30 cellular contexts compared by ENCODE assay signal in the genomic region with DNA sequence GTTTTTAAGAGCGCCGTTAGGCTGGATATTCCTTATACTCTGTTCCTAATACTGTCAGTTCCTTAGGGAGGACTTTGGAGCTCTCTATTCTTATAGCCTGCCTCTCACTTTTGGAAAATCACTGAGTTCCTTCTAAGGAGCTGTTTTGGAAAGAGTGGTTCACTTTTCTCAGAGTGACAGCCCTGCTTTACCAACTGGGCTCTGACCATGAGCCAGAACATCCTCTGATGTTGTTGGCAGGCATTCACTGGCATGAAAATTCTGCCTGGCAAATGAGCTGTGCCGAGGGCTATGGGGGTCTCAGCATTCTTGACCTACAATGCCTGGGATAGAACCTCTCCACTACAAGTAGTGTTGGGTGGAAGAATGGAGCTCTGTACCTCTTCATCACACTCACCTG. TPM values are rescaled to one million over a fixed set of nuclear protein-coding genes. Genes with fewer than 3 reads are reported as not detected.
"Had no signal": no experiment of that assay in that cellular context is flagged by ENCODE, and none has a peak within 500 bp of the region (broad histone marks: within the 10 kb centered on the region; RNA-seq: fewer than 3 reads in every experiment).

No MANE protein-coding gene starts in this region.

- H3K9me3 ChIP-seq: colonic mucosa, esophagus muscularis mucosa, gastrocnemius medialis had no signal

- H3K4me1 ChIP-seq: colonic mucosa, esophagus muscularis mucosa, foreskin keratinocyte, gastrocnemius medialis had no signal

- H3K36me3 ChIP-seq: brain microvascular endothelial cell, colonic mucosa, esophagus muscularis mucosa, gastrocnemius medialis had no signal

- H3K4me3 ChIP-seq: colonic mucosa, esophagus muscularis mucosa, gastrocnemius medialis had no signal

- H3K27ac ChIP-seq: brain microvascular endothelial cell, colonic mucosa, esophagus muscularis mucosa, foreskin keratinocyte, gastrocnemius medialis, VCaP had no signal

- DNase-seq: activated CD4-positive, alpha-beta memory T cell treated with anti-CD3 and anti-CD28 coated beads, Interleukin-2, amount 10 ng/mL, durations not matched to agents 7 days and 5 days; activated CD4-positive, alpha-beta T cell treated with anti-CD3 and anti-CD28 coated beads for 1 hour; activated CD4-positive, alpha-beta T cell treated with anti-CD3 and anti-CD28 coated beads for 4 hours; activated CD4-positive, alpha-beta T cell treated with anti-CD3 and anti-CD28 coated beads, Interleukin-2, amount 10 ng/mL, durations not matched to agents 7 days and 5 days; activated CD4-positive, alpha-beta T cell treated with anti-CD3 and anti-CD28 coated beads, Interleukin-2, amount 50 U/mL, for 4 hours; activated CD8-positive, alpha-beta memory T cell treated with anti-CD3 and anti-CD28 coated beads, Interleukin-2, amount 50 U/mL, for 48 hours; activated gamma-delta T cell; activated naive CD4-positive, alpha-beta T cell; activated naive CD4-positive, alpha-beta T cell treated with anti-CD3 and anti-CD28 coated beads, Interleukin-2, amount 10 ng/mL, durations not matched to agents 7 days and 5 days; activated naive CD8-positive, alpha-beta T cell treated with anti-CD3 and anti-CD28 coated beads, Interleukin-2, amount 10 ng/mL, durations not matched to agents 7 days and 5 days; activated T-cell treated with anti-CD3 and anti-CD28 coated beads for 4 hours; activated T-cell treated with anti-CD3 and anti-CD28 coated beads, Interleukin-2, amount 50 U/mL, for 24 hours; activated T-cell treated with anti-CD3 and anti-CD28 coated beads, Interleukin-2, amount 50 U/mL, for 72 hours; brain microvascular endothelial cell; caudate nucleus; colonic mucosa; effector memory CD8-positive, alpha-beta T cell; erythroblast; foreskin keratinocyte; gastrocnemius medialis; glutamatergic neuron; T-helper 2 cell had no signal

- ATAC-seq: activated naive CD4-positive, alpha-beta T cell treated with anti-CD3 and anti-CD28 coated beads, Interleukin-2, amount 50 U/mL, for 72 hours; activated T-cell treated with anti-CD3 and anti-CD28 coated beads, Interleukin-2, amount 50 U/mL, for 72 hours; effector memory CD8-positive, alpha-beta T cell; foreskin keratinocyte; gastrocnemius medialis; WTC11 had no signal

- H3K27me3 ChIP-seq: brain microvascular endothelial cell, colonic mucosa, esophagus muscularis mucosa, gastrocnemius medialis had no signal

RNA-seq across cellular contexts. Expression of a gene that starts 14.9 kb away (rescaled TPM):
- total RNA-seq: activated CD4-positive, alpha-beta memory T cell treated with anti-CD3 and anti-CD28 coated beads, Interleukin-2, amount 10 ng/mL, durations not matched to agents 7 days and 5 days; activated CD4-positive, alpha-beta T cell treated with anti-CD3 and anti-CD28 coated beads, Interleukin-2, amount 10 ng/mL, durations not matched to agents 7 days and 5 days; activated naive CD4-positive, alpha-beta T cell treated with anti-CD3 and anti-CD28 coated beads, Interleukin-2, amount 50 U/mL, for 72 hours; activated naive CD8-positive, alpha-beta T cell treated with anti-CD3 and anti-CD28 coated beads, Interleukin-2, amount 10 ng/mL, durations not matched to agents 7 days and 5 days; activated T-cell treated with anti-CD3 and anti-CD28 coated beads, Interleukin-2, amount 50 U/mL, for 72 hours; astrocyte; chondrocyte; dermis microvascular lymphatic vessel endothelial cell; esophagus muscularis mucosa; foreskin keratinocyte; gastrocnemius medialis; T-helper 1 cell treated with Interleukin-12 subunit alpha and Interleukin-12 subunit beta and Interleukin-4 antibody, amounts not matched to agents 30 ng/mL and 1 ng/mL, for 36 hours had no signal

RNA-seq across cellular contexts. Expression of a gene that starts 17.2 kb away (rescaled TPM):
- total RNA-seq: activated CD4-positive, alpha-beta memory T cell treated with anti-CD3 and anti-CD28 coated beads, Interleukin-2, amount 10 ng/mL, durations not matched to agents 7 days and 5 days; activated CD4-positive, alpha-beta T cell treated with anti-CD3 and anti-CD28 coated beads, Interleukin-2, amount 10 ng/mL, durations not matched to agents 7 days and 5 days; activated naive CD4-positive, alpha-beta T cell treated with anti-CD3 and anti-CD28 coated beads, Interleukin-2, amount 50 U/mL, for 72 hours; activated naive CD8-positive, alpha-beta T cell treated with anti-CD3 and anti-CD28 coated beads, Interleukin-2, amount 10 ng/mL, durations not matched to agents 7 days and 5 days; activated T-cell treated with anti-CD3 and anti-CD28 coated beads, Interleukin-2, amount 50 U/mL, for 72 hours; astrocyte; chondrocyte; dermis microvascular lymphatic vessel endothelial cell; T-helper 1 cell treated with Interleukin-12 subunit alpha and Interleukin-12 subunit beta and Interleukin-4 antibody, amounts not matched to agents 30 ng/mL and 1 ng/mL, for 36 hours; WTC11 had no signal

RNA-seq across cellular contexts. Expression of a gene that starts 29.2 kb away (rescaled TPM):
- total RNA-seq: activated CD4-positive, alpha-beta memory T cell treated with anti-CD3 and anti-CD28 coated beads, Interleukin-2, amount 10 ng/mL, durations not matched to agents 7 days and 5 days; activated CD4-positive, alpha-beta T cell treated with anti-CD3 and anti-CD28 coated beads, Interleukin-2, amount 10 ng/mL, durations not matched to agents 7 days and 5 days; activated naive CD4-positive, alpha-beta T cell treated with anti-CD3 and anti-CD28 coated beads, Interleukin-2, amount 50 U/mL, for 72 hours; activated naive CD8-positive, alpha-beta T cell treated with anti-CD3 and anti-CD28 coated beads, Interleukin-2, amount 10 ng/mL, durations not matched to agents 7 days and 5 days; activated T-cell treated with anti-CD3 and anti-CD28 coated beads, Interleukin-2, amount 50 U/mL, for 72 hours; astrocyte; chondrocyte; colonic mucosa; dermis microvascular lymphatic vessel endothelial cell; esophagus muscularis mucosa; foreskin keratinocyte; gastrocnemius medialis; T-helper 1 cell treated with Interleukin-12 subunit alpha and Interleukin-12 subunit beta and Interleukin-4 antibody, amounts not matched to agents 30 ng/mL and 1 ng/mL, for 36 hours; WTC11 had no signal
